Comparison of ENCODE assay signal across 1 cellular context in the genomic region with DNA sequence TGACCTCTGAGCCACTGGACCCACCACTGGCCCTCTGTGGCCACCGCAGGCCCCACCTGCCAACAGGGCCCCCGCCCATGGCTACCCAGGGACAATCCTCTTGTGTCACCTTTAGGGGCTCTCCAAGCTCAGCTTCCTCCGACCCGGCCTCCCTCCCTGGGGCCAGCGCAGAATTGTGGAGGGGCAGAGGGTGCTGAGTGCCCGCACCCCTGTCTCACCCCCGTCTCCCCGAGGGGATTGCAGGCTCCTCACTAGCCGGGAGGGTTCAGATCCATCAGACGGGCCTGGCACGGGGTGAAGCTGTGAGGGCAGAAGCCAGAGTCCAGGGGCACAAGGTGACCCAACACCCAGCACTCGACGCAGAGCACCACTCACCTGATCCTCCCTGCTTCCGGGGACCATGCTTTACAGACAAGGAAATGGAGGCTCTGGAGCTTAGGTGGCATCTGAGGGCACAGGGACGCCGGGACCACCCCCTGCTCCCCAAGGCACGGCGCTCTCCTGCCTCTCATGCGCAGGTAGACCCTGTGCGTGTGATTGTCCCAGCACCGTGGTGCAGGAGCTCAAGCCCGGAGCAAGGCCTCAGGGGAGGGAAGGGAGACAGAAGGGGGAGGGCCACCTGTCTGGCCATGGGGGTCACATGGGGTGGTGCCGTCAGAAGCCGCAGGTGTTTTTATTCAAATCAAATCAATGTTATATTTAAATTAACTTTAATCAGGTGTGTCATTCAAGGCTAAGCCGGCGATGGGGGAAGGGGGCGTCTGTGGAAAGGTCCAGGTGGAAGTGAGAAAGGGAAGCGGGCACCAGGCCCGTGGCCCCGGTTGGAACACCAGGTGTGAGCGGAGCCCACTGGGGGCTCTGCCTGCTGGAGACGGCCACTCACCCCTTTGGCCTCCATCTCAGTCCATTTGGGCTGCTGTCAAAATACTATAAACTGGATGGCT.
TF ChIP-seq lines count a peak whose summit lies in the region.

No MANE protein-coding gene starts in this region.

TF ChIP-seq in H1, 55 proteins besides CTCF, POLR2A, EP300 and RAD21:
- TF ChIP-seq SAP30 (IDR thresholded peaks at IDR 0.05; ENCODE audit: insufficient read depth, insufficient replicate concordance, low read length) (no peak), MAFK (IDR thresholded peaks at IDR 0.05; ENCODE audit: low read depth, low read length) (no peak), CREB1 (IDR thresholded peaks at IDR 0.05) (no peak), POU5F1 (IDR thresholded peaks at IDR 0.05; ENCODE audit: low read depth, low read length) (no peak), CHD2 (IDR thresholded peaks at IDR 0.05; ENCODE audit: low read length) (no peak), RFX5 (IDR thresholded peaks at IDR 0.05; ENCODE audit: borderline replicate concordance, low read depth, low read length) (no peak), PHF8 (conservative IDR thresholded peaks at IDR 0.05; ENCODE audit: low read depth, low read length) (no peak), CHD1 (IDR thresholded peaks at IDR 0.05; ENCODE audit: low read depth, low read length) (no peak), TBP (IDR thresholded peaks at IDR 0.05; ENCODE audit: low read depth, low read length) (no peak), HDAC2 (IDR thresholded peaks at IDR 0.05; ENCODE audit: borderline replicate concordance in 1 of 2, low read depth in 2 of 2, low read length in 2 of 2) (no peak)
- TF ChIP-seq, protein P1, sequence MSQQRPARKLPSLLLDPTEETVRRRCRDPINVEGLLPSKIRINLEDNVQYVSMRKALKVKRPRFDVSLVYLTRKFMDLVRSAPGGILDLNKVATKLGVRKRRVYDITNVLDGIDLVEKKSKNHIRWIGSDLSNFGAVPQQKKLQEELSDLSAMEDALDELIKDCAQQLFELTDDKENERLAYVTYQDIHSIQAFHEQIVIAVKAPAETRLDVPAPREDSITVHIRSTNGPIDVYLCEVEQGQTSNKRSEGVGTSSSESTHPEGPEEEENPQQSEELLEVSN (IDR thresholded peaks at IDR 0.05) = no peak
